ENCODE assay signal across 8 cellular contexts in the genomic region with DNA sequence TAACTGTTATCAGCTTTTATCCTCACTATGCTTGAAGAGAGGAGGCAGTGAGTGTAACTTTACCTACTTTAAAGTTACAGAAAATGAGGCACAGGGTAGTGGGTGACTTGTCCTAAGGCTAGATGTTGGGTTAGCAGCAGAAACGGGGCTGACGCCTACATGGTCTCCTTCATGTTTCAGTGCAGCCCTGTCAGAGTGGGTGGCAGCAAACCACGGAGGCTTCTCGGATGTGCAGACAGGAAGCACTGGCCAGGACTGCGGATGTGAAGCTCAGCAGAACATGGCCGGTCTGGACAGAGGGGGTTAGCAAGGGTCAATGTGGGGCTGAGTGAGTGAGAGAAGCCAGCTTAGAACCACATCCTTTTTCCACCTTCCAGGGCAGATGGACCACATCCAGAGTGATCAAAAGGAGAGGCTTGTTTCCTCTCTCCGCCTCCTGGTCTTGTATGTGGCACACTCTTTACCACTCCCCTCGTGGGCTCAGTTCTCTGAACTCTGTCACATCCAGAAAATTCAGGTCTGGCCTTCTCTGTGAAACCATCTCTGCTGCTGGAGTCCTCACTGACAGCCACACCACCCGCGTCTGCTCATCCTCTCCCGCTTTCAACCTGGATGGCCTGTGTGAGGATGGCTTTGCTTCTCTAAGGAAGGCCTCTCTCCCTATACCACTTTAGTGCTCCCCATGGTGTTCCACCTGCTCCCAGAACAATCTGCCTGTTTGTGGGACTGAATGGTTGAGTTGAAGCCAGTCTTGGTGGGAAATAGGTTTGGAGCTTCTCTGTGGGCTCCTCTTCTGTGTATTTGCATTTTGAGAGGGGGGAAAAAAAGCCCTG. TPM values are rescaled to one million over a fixed set of nuclear protein-coding genes. Genes with fewer than 3 reads are reported as not detected.
DNase-seq lines count a peak whose midpoint lies in the region; ATAC-seq and TF ChIP-seq lines count a peak whose summit lies in the region.

No MANE protein-coding gene starts in this region.

- POLR2A ChIA-PET in PC-9 (lab: Charles Lee; ENCODE audit: unreplicated experiment): no interaction called here

- peaks cover 25% of the 10 kb centered on the region for H3K4me1 Mint-ChIP-seq in progenitor cell of endocrine pancreas (ENCODE audit: low read depth)

- H2AFZ ChIP-seq in PC-9: no peak overlapping the region

- peaks cover 17% of the 10 kb centered on the region; the same call in 1 of the 2 replicates for H3K36me3 ChIP-seq in BLaER1
- H3K36me3 ChIP-seq in PC-9 (ENCODE audit: low read depth): no peaks in the 10 kb centered on the region

- peaks cover 6% of the 10 kb centered on the region; the same call in 1 of the 2 replicates for H3F3A ChIP-seq in PC-9 (ENCODE audit: insufficient read depth, low read depth)

- TF ChIP-seq POLR2A in erythroblast (IDR thresholded peaks at IDR 0.05; ENCODE audit: low read length): no peak

- H3K4me3 Mint-ChIP-seq in progenitor cell of endocrine pancreas (ENCODE audit: low read depth): no peak overlapping the region

- peak; percentile 82 for ATAC-seq in GM19467 (IDR thresholded peaks at IDR 0.05; ENCODE audit: unreplicated experiment)

- H3K27me3 ChIP-seq in BLaER1 (no peaks in the 10 kb centered on the region), PC-9 (ENCODE audit: insufficient read depth, low read depth) (no peaks in the 10 kb centered on the region)

- intact Hi-C loops in PC-9 (cut with micrococcal nuclease; ENCODE audit: unreplicated experiment): no loop called here

- peak overlapping the region; percentile 56 for H3K9ac ChIP-seq in BLaER1

- CTCF ChIA-PET in PC-9 (lab: Charles Lee): no interaction called here

- H3K9me3 Mint-ChIP-seq in progenitor cell of endocrine pancreas (ENCODE audit: low read depth): no peaks in the 10 kb centered on the region

- DNase-seq in HT1080 (ENCODE audit: low read depth) (peak; percentile 56), erythroblast (lab: John Stamatoyannopoulos, UW) (peak; percentile 69 to 72), progenitor cell of endocrine pancreas (ENCODE audit: low spot score, unreplicated experiment) (no peak), PC-9 (no peak), DMS 273 treated with DMSO at 0.1 percent for 48 hours (lab: John Stamatoyannopoulos, UW) (no peak)
- peak; percentile 48 to 65 for DNase-seq in activated CD8-positive, alpha-beta memory T cell treated with anti-CD3 and anti-CD28 coated beads for 4 hours (ENCODE audit: low read depth in 2 of 2)

- H3K27ac Mint-ChIP-seq in progenitor cell of endocrine pancreas: peak overlapping the region; percentile 24

- no peaks in the 10 kb centered on the region for H3K79me2 ChIP-seq in PC-9 (ENCODE audit: low read depth)

- H4K20me1 ChIP-seq in BLaER1 (peaks cover 100% of the 10 kb centered on the region), PC-9 (ENCODE audit: insufficient read depth) (no peaks in the 10 kb centered on the region)

- BruUV-seq in PC-9 (replicated peaks; lab: Mats Ljungman, UMichigan): no TSS peak

- H3K36me3 Mint-ChIP-seq in progenitor cell of endocrine pancreas (ENCODE audit: insufficient read depth): no peaks in the 10 kb centered on the region

- H3K4me2 ChIP-seq in BLaER1 (peak overlapping the region; percentile 80), PC-9 (no peak overlapping the region)

- H3K4me1 ChIP-seq in BLaER1 (peaks cover 85% of the 10 kb centered on the region), PC-9 (replicated peaks; ENCODE audit: insufficient read depth) (peaks cover under 1% of the 10 kb centered on the region; the same call in 1 of the 2 replicates)

- peak overlapping the region; percentile 57 for H3K27ac ChIP-seq in BLaER1
- no peak overlapping the region for H3K27ac ChIP-seq in PC-9

- no peaks in the 10 kb centered on the region for H3K27me3 Mint-ChIP-seq in progenitor cell of endocrine pancreas

- TF ChIP-seq CTCF in progenitor cell of endocrine pancreas (IDR thresholded peaks at IDR 0.05; ENCODE audit: unreplicated experiment): no peak
- no peak for TF ChIP-seq CTCF in PC-9 (conservative IDR thresholded peaks at IDR 0.05)

- no peaks in the 10 kb centered on the region for H3K9me3 ChIP-seq in BLaER1
- H3K9me3 ChIP-seq in PC-9 (ENCODE audit: insufficient read depth, low read depth): no peaks in the 10 kb centered on the region

- no peaks in the 10 kb centered on the region for H3K9me2 ChIP-seq in PC-9 (ENCODE audit: insufficient read depth)

- H3K4me3 ChIP-seq in BLaER1: peak overlapping the region; percentile 39; the same call in 1 of the 2 replicates
- no peak overlapping the region for H3K4me3 ChIP-seq in PC-9

RNA-seq across cellular contexts. Expression of a gene that starts 14.1 kb away (rescaled TPM):
- total RNA-seq in HT1080 (2014; rRNA removed; shearing (Covaris generic)): 2.7 and 4.3 TPM in 2 replicates
- 6.8 and 8.2 TPM in 2 replicates for polyA plus RNA-seq in HT1080 (2015; cell fraction: cytosol; rRNA removed)
- 16.3 and 18.7 TPM in 2 replicates for polyA plus RNA-seq in HT1080 (2015; cell fraction: nucleus; rRNA removed)
- 21.0 and 22.3 TPM in 2 replicates for total RNA-seq in progenitor cell of endocrine pancreas
- total RNA-seq in PC-9 (2021): 24.1 and 43.3 TPM in 2 replicates

RNA-seq across cellular contexts. Expression of a gene that starts 50.8 kb away (rescaled TPM):
- not detected in 2 replicates for total RNA-seq in HT1080 (2014; rRNA removed; shearing (Covaris generic))
- not detected in 2 replicates for polyA plus RNA-seq in HT1080 (2015; cell fraction: cytosol; rRNA removed)
- polyA plus RNA-seq in HT1080 (2015; cell fraction: nucleus; rRNA removed): not detected in 2 replicates
- total RNA-seq in progenitor cell of endocrine pancreas (0.22 and 0.24 TPM in 2 replicates), PC-9 (2021) (not detected in 2 replicates)

Comparison
In these comparisons a context has a peak if more than half of its experiments do, and no peak if none do; other contexts are left out.
1. DNase-seq: peak in HT1080 (single experiment), activated CD8-positive, alpha-beta memory T cell treated with anti-CD3 and anti-CD28 coated beads for 4 hours (2 of 2) and erythroblast (2 of 2); none in progenitor cell of endocrine pancreas (single experiment), PC-9 (0 of 2) and DMS 273 treated with DMSO at 0.1 percent for 48 hours (single experiment).